Comparison of ENCODE assay signal across 4 cellular contexts in the genomic region with DNA sequence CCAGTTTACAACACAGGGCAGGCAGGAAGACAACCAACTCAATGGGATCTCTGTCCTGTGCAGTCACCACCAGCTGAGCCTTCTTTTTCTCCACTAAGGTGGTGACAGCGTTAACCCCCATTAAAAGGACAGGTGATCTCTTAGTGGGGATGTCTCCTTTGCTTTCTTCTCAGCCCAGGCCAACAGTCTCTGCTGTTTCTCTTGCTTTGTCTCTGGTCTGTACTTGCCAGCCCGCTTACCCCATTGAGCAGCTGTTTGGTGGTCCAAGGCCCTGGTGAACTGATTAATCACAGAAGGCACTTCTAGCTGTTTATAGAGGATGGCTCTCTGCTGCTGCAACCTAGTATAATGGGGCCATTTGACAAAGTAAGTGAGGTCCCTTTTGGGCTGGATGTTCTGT.
DNase-seq lines count a peak whose midpoint lies in the region; ATAC-seq, FAIRE-seq and TF ChIP-seq lines count a peak whose summit lies in the region.
"Not testable (repeated sequence)": the region's sequence is repeated elsewhere in the genome, so short reads cannot be mapped to it uniquely, and the experiment has no call there.

No MANE protein-coding gene starts in this region.

- ATAC-seq in Right ventricle myocardium inferior, result not testable (repeated sequence)

- WGBS in esophagus muscularis mucosa, result 43% methylated on average over 2 of the region's 2 CpGs

- H3K27ac ChIP-seq in esophagus muscularis mucosa (replicated peaks in 1 of 4); kidney (ENCODE audit: low read depth in 2 of 2, low read length in 2 of 2): not testable (repeated sequence)

- TF ChIP-seq CTCF in esophagus muscularis mucosa (IDR thresholded peaks at IDR 0.05); kidney (IDR thresholded peaks at IDR 0.05; ENCODE audit: borderline replicate concordance, extremely low read depth, insufficient read depth): not testable (repeated sequence)

- not testable (repeated sequence) for TF ChIP-seq EP300 in esophagus muscularis mucosa (IDR thresholded peaks at IDR 0.05)

- DNase-seq in esophagus muscularis mucosa (ENCODE audit: extremely low spot score) (peak; percentile 57), Right ventricle myocardium inferior (ENCODE audit: missing footprints) (peak; percentile 15), kidney (peak; percentile 34), posterior vena cava (ENCODE audit: low spot score) (peak; percentile 75)

- not testable (repeated sequence) for H3K9ac ChIP-seq in kidney (ENCODE audit: low read length in 2 of 2)

- not testable (repeated sequence) for H3K27me3 ChIP-seq in esophagus muscularis mucosa

- not testable (repeated sequence) for H3K4me3 ChIP-seq in esophagus muscularis mucosa; kidney (ENCODE audit: low read length in 2 of 2)

- not testable (repeated sequence) for FAIRE-seq in kidney (lab: Jason Lieb, UNC)

- H3K36me3 ChIP-seq in esophagus muscularis mucosa; kidney (ENCODE audit: control insufficient read depth in 1 of 2, insufficient read depth in 2 of 2, low read length in 2 of 2): not testable (repeated sequence)

- not testable (repeated sequence) for H3K4me1 ChIP-seq in esophagus muscularis mucosa; kidney (ENCODE audit: control insufficient read depth in 1 of 2, insufficient read depth in 1 of 2, low read depth in 1 of 2, low read length in 2 of 2)

- H3K9me3 ChIP-seq in esophagus muscularis mucosa; kidney (ENCODE audit: control insufficient read depth in 1 of 2, low read length in 2 of 2): not testable (repeated sequence)

- not testable (repeated sequence) for TF ChIP-seq POLR2A in esophagus muscularis mucosa (IDR thresholded peaks at IDR 0.05; ENCODE audit: low read depth)

- intact Hi-C loops in esophagus muscularis mucosa (cut with DNase I); Right ventricle myocardium inferior (cut with DNase I); kidney (cut with DNase I); posterior vena cava (cut with DNase I): not testable (repeated sequence)

Comparison
In these comparisons a context has a peak if more than half of its experiments do, and no peak if none do; other contexts are left out.
1. DNase-seq: peak in every context shown above with its lines; median percentile 75 in posterior vena cava; 57 in esophagus muscularis mucosa; 34 in kidney; 15 in Right ventricle myocardium inferior.